In genomic region chr1:36161656-36162531, GRCh38 we compare ENCODE assay signal across 8 cellular contexts. TPM values are rescaled to one million over a fixed set of nuclear protein-coding genes. Genes with fewer than 3 reads are reported as not detected.
A peak's percentile ranks its signal among the peaks of the same experiment; 100 is the strongest.
DNase-seq lines count a peak whose midpoint lies in the region; ATAC-seq and TF ChIP-seq lines count a peak whose summit lies in the region.

No MANE protein-coding gene starts in this region.

- peak overlapping the region; percentile 53 to 62 for H3K4me3 ChIP-seq in CD4-positive, alpha-beta memory T cell (ENCODE audit: low read length in 2 of 2)
- peak overlapping the region; percentile 35 to 63 for H3K4me3 ChIP-seq in duodenal mucosa (ENCODE audit: low read depth in 1 of 2, low read length in 2 of 2)

- H3K27ac Mint-ChIP-seq in CD4-positive, alpha-beta memory T cell, result peak overlapping the region; percentile 93 to 99 (median 98)
- H3K27ac Mint-ChIP-seq in WTC11, result peak overlapping the region; percentile 88
- peak overlapping the region; percentile 99 for H3K27ac Mint-ChIP-seq in type B pancreatic cell

- H3K27me3 ChIP-seq in CD4-positive, alpha-beta memory T cell (ENCODE audit: insufficient read depth, low read length), result no peaks in the 10 kb centered on the region
- H3K27me3 ChIP-seq in duodenal mucosa (ENCODE audit: control insufficient read depth in 1 of 2, insufficient read depth in 2 of 2, low read length in 2 of 2), result no peaks in the 10 kb centered on the region

- H3K4me3 Mint-ChIP-seq in CD4-positive, alpha-beta memory T cell, result peak overlapping the region; percentile 80 to 91 (median 86)
- H3K4me3 Mint-ChIP-seq in WTC11 (peak overlapping the region; percentile 67), type B pancreatic cell (peak overlapping the region; percentile 78)

- H3K36me3 ChIP-seq in CD4-positive, alpha-beta memory T cell (ENCODE audit: insufficient read depth, low read length), result no peaks in the 10 kb centered on the region
- H3K36me3 ChIP-seq in duodenal mucosa (ENCODE audit: control insufficient read depth in 1 of 2, insufficient read depth in 2 of 2, low read length in 2 of 2), result peaks cover 0 to 4% of the 10 kb centered on the region in 2 donors

- peak; percentile 57 to 79 (median 66) for DNase-seq in CD4-positive, alpha-beta memory T cell
- no peak for DNase-seq in WTC11 (ENCODE audit: low spot score)
- peak; percentile 35 for DNase-seq in mucosa of gallbladder (ENCODE audit: low spot score)
- DNase-seq in type B pancreatic cell (ENCODE audit: extremely low spot score, unreplicated experiment), result no peak
- DNase-seq in SHP77 treated with DMSO at 0.1 percent for 48 hours (lab: John Stamatoyannopoulos, UW), result no peak
- DNase-seq in NCI-H446 (lab: John Stamatoyannopoulos, UW), result no peak

- CTCF ChIA-PET in CD4-positive, alpha-beta memory T cell (lab: Charles Lee; ENCODE audit: partially characterized antibody), result interaction anchor here (0.8 to 7.2 kb wide), 9 partner anchors 7 to 205 kb away, joined by 3 to 97 read pairs (median 14); partner anchors contain the start of gene TRAPPC3
- CTCF ChIA-PET in WTC11 (lab: Charles Lee), result interaction anchor here (0.6 to 4.7 kb wide), 13 partner anchors 8 to 181 kb away, joined by 3 to 74 read pairs (median 12); partner anchors contain the start of genes THRAP3 and TRAPPC3

- intact Hi-C loops in CD4-positive, alpha-beta memory T cell (cut with micrococcal nuclease), result loop anchor here (1.0 kb wide), 1 partner anchor 13 kb away; the partner anchor contains the start of gene TRAPPC3

- ATAC-seq in HG03460 (IDR thresholded peaks at IDR 0.05; ENCODE audit: unreplicated experiment), result peak; percentile 55
- ATAC-seq in WTC11, result peak; percentile 10; the same call in 1 of the 2 replicates

- TF ChIP-seq CTCF in WTC11 (IDR thresholded peaks at IDR 0.05) (no peak), type B pancreatic cell (conservative IDR thresholded peaks at IDR 0.05) (no peak)

- H3K9ac ChIP-seq in duodenal mucosa (ENCODE audit: low read depth in 1 of 2, low read length in 2 of 2), result peak overlapping the region; percentile 5 to 39

- POLR2A ChIA-PET in CD4-positive, alpha-beta memory T cell (lab: Charles Lee; ENCODE audit: partially characterized antibody), result interaction anchor here (0.6 to 6.6 kb wide), 20 partner anchors 8 to 276 kb away, joined by 3 to 251 read pairs (median 4); partner anchors contain the start of genes ADPRS, SH3D21, THRAP3 and TRAPPC3
- POLR2A ChIA-PET in WTC11 (lab: Charles Lee), result interaction anchor here (0.7 to 3.0 kb wide), 3 partner anchors 12 to 26 kb away, joined by 3 to 19 read pairs (median 5); partner anchors contain the start of gene TRAPPC3

- H3K4me1 ChIP-seq in CD4-positive, alpha-beta memory T cell (ENCODE audit: insufficient read depth, low read length), result peaks cover 81% of the 10 kb centered on the region
- peaks cover 50 to 53% of the 10 kb centered on the region in 2 donors for H3K4me1 ChIP-seq in duodenal mucosa (ENCODE audit: control insufficient read depth in 1 of 2, insufficient read depth in 2 of 2, low read length in 2 of 2)

- H3K36me3 Mint-ChIP-seq in CD4-positive, alpha-beta memory T cell, result peaks cover 21 to 56% of the 10 kb centered on the region in 2 donors
- H3K36me3 Mint-ChIP-seq in WTC11 (no peaks in the 10 kb centered on the region), type B pancreatic cell (peaks cover 25% of the 10 kb centered on the region)

- H3K27me3 Mint-ChIP-seq in CD4-positive, alpha-beta memory T cell, result no peaks in the 10 kb centered on the region
- H3K27me3 Mint-ChIP-seq in WTC11 (ENCODE audit: low read depth), result no peaks in the 10 kb centered on the region
- no peaks in the 10 kb centered on the region for H3K27me3 Mint-ChIP-seq in type B pancreatic cell

- H3K9me3 Mint-ChIP-seq in CD4-positive, alpha-beta memory T cell, result peaks cover 0 to 1% (median 0%) of the 10 kb centered on the region in 8 donors
- H3K9me3 Mint-ChIP-seq in WTC11 (no peaks in the 10 kb centered on the region), type B pancreatic cell (no peaks in the 10 kb centered on the region)

- H3K4me1 Mint-ChIP-seq in CD4-positive, alpha-beta memory T cell, result peaks cover 58 to 92% (median 73%) of the 10 kb centered on the region in 4 donors
- H3K4me1 Mint-ChIP-seq in WTC11 (peaks cover 41% of the 10 kb centered on the region), type B pancreatic cell (ENCODE audit: unreplicated experiment) (peaks cover 55% of the 10 kb centered on the region)

- peak overlapping the region; percentile 78 for H3K27ac ChIP-seq in CD4-positive, alpha-beta memory T cell (ENCODE audit: low read depth, low read length)
- H3K27ac ChIP-seq in duodenal mucosa (ENCODE audit: low read depth, low read length), result peak overlapping the region; percentile 85

- H3K9me3 ChIP-seq in CD4-positive, alpha-beta memory T cell (ENCODE audit: control insufficient read depth in 1 of 2, low read length in 2 of 2), result no peaks in the 10 kb centered on the region
- no peaks in the 10 kb centered on the region for H3K9me3 ChIP-seq in duodenal mucosa (ENCODE audit: control insufficient read depth in 1 of 2, low read length in 2 of 2)

TF ChIP-seq in WTC11, 78 proteins besides CTCF, POLR2A, EP300 and RAD21:
- TF ChIP-seq ZNF416 (CRISPR knock-in tag; IDR thresholded peaks at IDR 0.05), result no peak
- no peak for TF ChIP-seq NR3C1 (CRISPR knock-in tag; conservative IDR thresholded peaks at IDR 0.05; ENCODE audit: low read depth)
- TF ChIP-seq ZNF263 (CRISPR knock-in tag; IDR thresholded peaks at IDR 0.05; ENCODE audit: low read depth), result no peak
- TF ChIP-seq NFE2L1 (CRISPR knock-in tag; IDR thresholded peaks at IDR 0.05), result no peak
- TF ChIP-seq CBFB (CRISPR knock-in tag; IDR thresholded peaks at IDR 0.05; ENCODE audit: low read depth), result no peak
- TF ChIP-seq MLX (CRISPR knock-in tag; IDR thresholded peaks at IDR 0.05), result no peak
- TF ChIP-seq IRF1 (CRISPR knock-in tag; IDR thresholded peaks at IDR 0.05), result no peak
- TF ChIP-seq NR2C2 (CRISPR knock-in tag; IDR thresholded peaks at IDR 0.05), result no peak
- no peak for TF ChIP-seq E2F1 (CRISPR knock-in tag; IDR thresholded peaks at IDR 0.05)

RNA-seq across cellular contexts. Expression of gene MAP7D1, which starts 5.9 kb away (rescaled TPM):
- 100 to 1,000 TPM; 221 to 222 TPM for total RNA-seq in CD4-positive, alpha-beta memory T cell
- polyA plus RNA-seq in CD4-positive, alpha-beta memory T cell, result 10 to 100 TPM in 1 of 2 donors, 1 to 10 TPM in 1; 4.1 to 68.3 TPM
- total RNA-seq in WTC11 (2021), result 65.0 to 88.7 TPM (median 72.0 TPM) in 3 replicates
- 123 TPM for total RNA-seq in mucosa of gallbladder
- 94.5 and 112 TPM in 2 replicates for total RNA-seq in type B pancreatic cell (ENCODE audit: low replicate concordance)

RNA-seq across cellular contexts. Expression of gene TRAPPC3, which starts 12.6 kb away (rescaled TPM):
- total RNA-seq in CD4-positive, alpha-beta memory T cell, result 10 to 100 TPM; 51.8 to 56.4 TPM
- polyA plus RNA-seq in CD4-positive, alpha-beta memory T cell, result 100 to 1,000 TPM; 107 to 190 TPM
- total RNA-seq in WTC11 (2021) (48.9 to 52.5 TPM (median 52.0 TPM) in 3 replicates), mucosa of gallbladder (57.7 TPM), type B pancreatic cell (ENCODE audit: low replicate concordance) (63.4 and 75.6 TPM in 2 replicates)

RNA-seq across cellular contexts. Expression of gene COL8A2, which starts 36.9 kb away (rescaled TPM):
- under 1 TPM; 0.25 to 0.26 TPM for total RNA-seq in CD4-positive, alpha-beta memory T cell
- not detected for polyA plus RNA-seq in CD4-positive, alpha-beta memory T cell
- total RNA-seq in WTC11 (2021) (2.3 to 3.5 TPM (median 3.3 TPM) in 3 replicates), mucosa of gallbladder (10.8 TPM), type B pancreatic cell (ENCODE audit: low replicate concordance) (0.14 and 2.5 TPM in 2 replicates)

Comparison
In these comparisons a context has a peak if more than half of its experiments do, and no peak if none do; other contexts are left out.
1. DNase-seq: peak in CD4-positive, alpha-beta memory T cell (5 of 5) and mucosa of gallbladder (single experiment); none in WTC11 (single experiment), type B pancreatic cell (single experiment), SHP77 treated with DMSO at 0.1 percent for 48 hours (single experiment) and NCI-H446 (0 of 2).
2. Peak in every context shown above with its lines, with median percentiles within 50 percentile points of each other: H3K27ac Mint-ChIP-seq and H3K4me3 Mint-ChIP-seq.